ENCODE assay signal across 9 cellular contexts in genomic region chr6:73309534-73309783, GRCh38. TPM values are rescaled to one million over a fixed set of nuclear protein-coding genes. Genes with fewer than 3 reads are reported as not detected.
DNase-seq lines count a peak whose midpoint lies in the region; ATAC-seq and TF ChIP-seq lines count a peak whose summit lies in the region.
"Had no signal": no experiment of that assay in that cellular context is flagged by ENCODE, and none has a peak within 500 bp of the region (broad histone marks: within the 10 kb centered on the region; RNA-seq: fewer than 3 reads in every experiment).

No MANE protein-coding gene starts in this region.

- intact Hi-C loops in sciatic nerve (cut with DNase I): no loop called here

- H3K9ac ChIP-seq in endocrine pancreas (ENCODE audit: control insufficient read depth, insufficient read depth, low read length): peak overlapping the region; percentile 13

- TF ChIP-seq CTCF in neutrophil (IDR thresholded peaks at IDR 0.05): no peak

- DNase-seq in DMS153 treated with DMSO at 0.1 percent for 48 hours (lab: John Stamatoyannopoulos, UW; ENCODE audit: unreplicated experiment) (peak; percentile 88), DMS153 (lab: John Stamatoyannopoulos, UW) (no peak), NCI-H1930 (lab: John Stamatoyannopoulos, UW) (peak; percentile 36 to 49), sciatic nerve (ENCODE audit: low spot score) (no peak), NCI-H187 (lab: John Stamatoyannopoulos, UW) (no peak)
- DNase-seq in effector CD4-positive, alpha-beta T cell: no peak

- H3K4me3 ChIP-seq in endocrine pancreas (ENCODE audit: control insufficient read depth, insufficient read depth, low read length): peak overlapping the region; percentile 45
- peak overlapping the region; percentile 71 to 76 for H3K4me3 ChIP-seq in neutrophil (ENCODE audit: low read depth in 1 of 2, low read length in 1 of 2)

- no peaks in the 10 kb centered on the region for H3K36me3 ChIP-seq in endocrine pancreas (ENCODE audit: control insufficient read depth, insufficient read depth, low read length)
- no peaks in the 10 kb centered on the region for H3K36me3 ChIP-seq in neutrophil

- no peaks in the 10 kb centered on the region for H3K4me1 ChIP-seq in endocrine pancreas (ENCODE audit: control insufficient read depth, insufficient read depth, low read length)
- peaks cover 13 to 14% of the 10 kb centered on the region in 2 experiments for H3K4me1 ChIP-seq in neutrophil (ENCODE audit: control insufficient read depth in 1 of 2, insufficient read depth in 1 of 2, low read depth in 1 of 2, low read length in 1 of 2)

- ATAC-seq in sciatic nerve: no peak

- H3K9me3 ChIP-seq in endocrine pancreas (ENCODE audit: control insufficient read depth, low read length): no peaks in the 10 kb centered on the region
- no peaks in the 10 kb centered on the region for H3K9me3 ChIP-seq in neutrophil

- H3K27ac ChIP-seq in neutrophil: no peak overlapping the region

- H3K27me3 ChIP-seq in endocrine pancreas (ENCODE audit: control insufficient read depth, insufficient read depth, low read length): no peaks in the 10 kb centered on the region
- H3K27me3 ChIP-seq in neutrophil: peaks cover 51% of the 10 kb centered on the region

RNA-seq across cellular contexts. Expression of gene DPPA5, which starts 44.6 kb away (rescaled TPM):
- total RNA-seq in sciatic nerve: not detected
- total RNA-seq: temporal lobe had no signal

RNA-seq across cellular contexts. Expression of gene KHDC1, which starts 46.5 kb away (rescaled TPM):
- total RNA-seq in sciatic nerve: 2.0 TPM

RNA-seq across cellular contexts. Expression of gene KHDC3L, which starts 53.0 kb away (rescaled TPM):
- total RNA-seq in sciatic nerve: not detected

Comparison
In these comparisons a context has a peak if more than half of its experiments do, and no peak if none do; other contexts are left out.
1. DNase-seq: peak in DMS153 treated with DMSO at 0.1 percent for 48 hours (single experiment) and NCI-H1930 (2 of 2); none in DMS153 (single experiment), sciatic nerve (single experiment), effector CD4-positive, alpha-beta T cell (single experiment) and NCI-H187 (0 of 2).